9 cellular contexts compared by ENCODE assay signal in the genomic region with DNA sequence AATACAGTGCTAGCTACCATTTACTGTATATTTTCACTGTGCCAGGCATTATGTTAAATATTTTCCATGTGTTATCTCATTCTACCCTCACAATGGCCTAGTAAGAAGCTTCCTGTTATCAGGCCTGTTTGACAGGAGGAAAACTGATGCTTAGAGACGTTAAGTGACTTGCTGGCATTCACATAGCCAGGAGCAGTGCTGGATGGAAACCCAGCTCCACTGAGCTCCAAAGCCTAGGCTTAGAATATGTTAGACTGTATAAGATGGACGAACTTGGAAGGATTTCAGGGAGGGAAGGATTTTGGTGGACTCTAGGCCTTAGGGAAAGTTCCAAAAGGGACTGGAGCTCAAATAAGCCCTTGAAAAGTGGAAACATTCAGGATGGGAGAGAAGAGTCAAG. TPM values are rescaled to one million over a fixed set of nuclear protein-coding genes. Genes with fewer than 3 reads are reported as not detected.
DNase-seq lines count a peak whose midpoint lies in the region; ATAC-seq, FAIRE-seq and TF ChIP-seq lines count a peak whose summit lies in the region.
"Had no signal": no experiment of that assay in that cellular context is flagged by ENCODE, and none has a peak within 500 bp of the region (broad histone marks: within the 10 kb centered on the region; RNA-seq: fewer than 3 reads in every experiment).

No MANE protein-coding gene starts in this region.

- H3K27ac ChIP-seq in kidney (ENCODE audit: low read depth in 2 of 2, low read length in 2 of 2): no peak overlapping the region
- H3K27ac ChIP-seq in thyroid gland: peak overlapping the region; percentile 25 to 89 (median 86)
- H3K27ac ChIP-seq: WERI-Rb-1 had no signal

- no peaks in the 10 kb centered on the region for H3K27me3 ChIP-seq in thyroid gland

- FAIRE-seq in kidney (lab: Jason Lieb, UNC) (no peak), urothelium cell line (lab: Jason Lieb, UNC) (no peak)

- H3K4me3 ChIP-seq in kidney (ENCODE audit: low read length in 2 of 2): peak overlapping the region; percentile 43 to 57
- no peak overlapping the region for H3K4me3 ChIP-seq in thyroid gland (replicated peaks in 1 of 3)

- DNase-seq in activated T-cell treated with anti-CD3 and anti-CD28 coated beads, Interleukin-2, amount 50 U/mL, for 4 hours: no peak
- DNase-seq in activated T-cell treated with anti-CD3 and anti-CD28 coated beads, Interleukin-2, amount 50 U/mL, for 48 hours: no peak
- DNase-seq in activated T-helper 2 cell treated with anti-CD3 and anti-CD28 coated beads, Interferon-gamma antibody, Interleukin-2, Interleukin-4, amounts not matched to agents 10 μg/mL and 5 μg/mL and 100 μg/mL, durations not matched to agents 14 hours and 24 hours and 36 hours (ENCODE audit: low spot score): no peak
- DNase-seq in kidney: no peak
- DNase-seq in thyroid gland: no peak
- DNase-seq in T-helper 9 cell: no peak
- DNase-seq in NCI-H226: no peak
- no peak for DNase-seq in urothelium cell line (ENCODE audit: low spot score)
- DNase-seq: WERI-Rb-1 had no signal

- H3K36me3 ChIP-seq in kidney (ENCODE audit: control insufficient read depth in 1 of 2, insufficient read depth in 2 of 2, low read length in 2 of 2): no peaks in the 10 kb centered on the region
- no peaks in the 10 kb centered on the region for H3K36me3 ChIP-seq in thyroid gland
- H3K36me3 ChIP-seq: WERI-Rb-1 had no signal

- peak overlapping the region; percentile 85 for H3K27ac Mint-ChIP-seq in activated T-helper 2 cell treated with anti-CD3 and anti-CD28 coated beads, Interferon-gamma antibody, Interleukin-2, Interleukin-4, amounts not matched to agents 10 μg/mL and 5 μg/mL and 100 μg/mL, durations not matched to agents 14 hours and 24 hours and 36 hours

- WGBS in thyroid gland, 2 donors: 38 to 60% methylated on average over 2 of the region's 2 CpGs

- no peaks in the 10 kb centered on the region for H3K9me3 Mint-ChIP-seq in activated T-cell treated with anti-CD3 and anti-CD28 coated beads, Interleukin-2, amount 50 U/mL, for 4 hours
- no peaks in the 10 kb centered on the region for H3K9me3 Mint-ChIP-seq in activated T-helper 2 cell treated with anti-CD3 and anti-CD28 coated beads, Interferon-gamma antibody, Interleukin-2, Interleukin-4, amounts not matched to agents 10 μg/mL and 5 μg/mL and 100 μg/mL, durations not matched to agents 14 hours and 24 hours and 36 hours

- ATAC-seq in activated T-cell treated with anti-CD3 and anti-CD28 coated beads, Interleukin-2, amount 50 U/mL, for 4 hours: no peak

- intact Hi-C loops in activated T-helper 2 cell treated with anti-CD3 and anti-CD28 coated beads, Interferon-gamma antibody, Interleukin-2, Interleukin-4, amounts not matched to agents 10 μg/mL and 5 μg/mL and 100 μg/mL, durations not matched to agents 14 hours and 24 hours and 36 hours (cut with micrococcal nuclease): loop anchor here (5.0 to 10.0 kb wide), 3 partner anchors 96 to 896 kb away; no protein-coding TSS in a partner anchor
- intact Hi-C loops in kidney (cut with DNase I): no loop called here
- intact Hi-C loops in thyroid gland (cut with DNase I): no loop called here

- H3K9me3 ChIP-seq in kidney (ENCODE audit: control insufficient read depth in 1 of 2, low read length in 2 of 2): no peaks in the 10 kb centered on the region
- H3K9me3 ChIP-seq in thyroid gland: no peaks in the 10 kb centered on the region

- TF ChIP-seq POLR2A in thyroid gland (IDR thresholded peaks at IDR 0.05): no peak

- H3K4me1 ChIP-seq in kidney (ENCODE audit: control insufficient read depth in 1 of 2, insufficient read depth in 1 of 2, low read depth in 1 of 2, low read length in 2 of 2): no peaks in the 10 kb centered on the region
- H3K4me1 ChIP-seq in thyroid gland: peaks cover 36 to 56% of the 10 kb centered on the region in 2 donors

- no peak overlapping the region for H3K9ac ChIP-seq in kidney (ENCODE audit: low read length in 2 of 2)

- H3K4me3 Mint-ChIP-seq in activated T-cell treated with anti-CD3 and anti-CD28 coated beads, Interleukin-2, amount 50 U/mL, for 4 hours: peak overlapping the region; percentile 97
- H3K4me3 Mint-ChIP-seq in activated T-helper 2 cell treated with anti-CD3 and anti-CD28 coated beads, Interferon-gamma antibody, Interleukin-2, Interleukin-4, amounts not matched to agents 10 μg/mL and 5 μg/mL and 100 μg/mL, durations not matched to agents 14 hours and 24 hours and 36 hours (ENCODE audit: low read depth): peak overlapping the region; percentile 87

- H3K4me1 Mint-ChIP-seq in activated T-cell treated with anti-CD3 and anti-CD28 coated beads, Interleukin-2, amount 50 U/mL, for 4 hours (ENCODE audit: low read depth): peaks cover 57% of the 10 kb centered on the region
- peaks cover 58% of the 10 kb centered on the region for H3K4me1 Mint-ChIP-seq in activated T-helper 2 cell treated with anti-CD3 and anti-CD28 coated beads, Interferon-gamma antibody, Interleukin-2, Interleukin-4, amounts not matched to agents 10 μg/mL and 5 μg/mL and 100 μg/mL, durations not matched to agents 14 hours and 24 hours and 36 hours (ENCODE audit: low read depth)

- H3K27me3 Mint-ChIP-seq in activated T-cell treated with anti-CD3 and anti-CD28 coated beads, Interleukin-2, amount 50 U/mL, for 4 hours (ENCODE audit: low read depth): no peaks in the 10 kb centered on the region
- H3K27me3 Mint-ChIP-seq in activated T-helper 2 cell treated with anti-CD3 and anti-CD28 coated beads, Interferon-gamma antibody, Interleukin-2, Interleukin-4, amounts not matched to agents 10 μg/mL and 5 μg/mL and 100 μg/mL, durations not matched to agents 14 hours and 24 hours and 36 hours (ENCODE audit: low read depth): peaks cover 6% of the 10 kb centered on the region

- peaks cover 44% of the 10 kb centered on the region for H3K36me3 Mint-ChIP-seq in activated T-cell treated with anti-CD3 and anti-CD28 coated beads, Interleukin-2, amount 50 U/mL, for 4 hours (ENCODE audit: insufficient read depth)
- peaks cover 48% of the 10 kb centered on the region for H3K36me3 Mint-ChIP-seq in activated T-helper 2 cell treated with anti-CD3 and anti-CD28 coated beads, Interferon-gamma antibody, Interleukin-2, Interleukin-4, amounts not matched to agents 10 μg/mL and 5 μg/mL and 100 μg/mL, durations not matched to agents 14 hours and 24 hours and 36 hours (ENCODE audit: low read depth)

- no peak for TF ChIP-seq CTCF in kidney (IDR thresholded peaks at IDR 0.05; ENCODE audit: borderline replicate concordance, extremely low read depth, insufficient read depth)
- no peak for TF ChIP-seq CTCF in thyroid gland (IDR thresholded peaks at IDR 0.05)

RNA-seq across cellular contexts. Expression of a gene that starts 2.1 kb away (rescaled TPM):
- total RNA-seq in activated T-cell treated with anti-CD3 and anti-CD28 coated beads, Interleukin-2, amount 50 U/mL, for 4 hours: 100 to 1,000 TPM; 468 to 781 (median 646) TPM
- total RNA-seq in activated T-helper 2 cell treated with anti-CD3 and anti-CD28 coated beads, Interferon-gamma antibody, Interleukin-2, Interleukin-4, amounts not matched to agents 10 μg/mL and 5 μg/mL and 100 μg/mL, durations not matched to agents 14 hours and 24 hours and 36 hours: 232 and 249 TPM in 2 replicates
- total RNA-seq in kidney (235 TPM), thyroid gland (100 to 1,000 TPM; 164 to 302 (median 189) TPM)
- polyA plus RNA-seq in kidney (ENCODE audit: insufficient read depth, low read depth, low replicate concordance): 13.8 TPM

Comparison
In these comparisons a context has a peak if more than half of its experiments do, and no peak if none do; other contexts are left out.
1. H3K27ac ChIP-seq: peak in thyroid gland (3 of 3); none in kidney (0 of 2).
2. H3K4me3 ChIP-seq: peak in kidney (2 of 2); none in thyroid gland (0 of 3).